8 cellular contexts compared by ENCODE assay signal in the genomic region with DNA sequence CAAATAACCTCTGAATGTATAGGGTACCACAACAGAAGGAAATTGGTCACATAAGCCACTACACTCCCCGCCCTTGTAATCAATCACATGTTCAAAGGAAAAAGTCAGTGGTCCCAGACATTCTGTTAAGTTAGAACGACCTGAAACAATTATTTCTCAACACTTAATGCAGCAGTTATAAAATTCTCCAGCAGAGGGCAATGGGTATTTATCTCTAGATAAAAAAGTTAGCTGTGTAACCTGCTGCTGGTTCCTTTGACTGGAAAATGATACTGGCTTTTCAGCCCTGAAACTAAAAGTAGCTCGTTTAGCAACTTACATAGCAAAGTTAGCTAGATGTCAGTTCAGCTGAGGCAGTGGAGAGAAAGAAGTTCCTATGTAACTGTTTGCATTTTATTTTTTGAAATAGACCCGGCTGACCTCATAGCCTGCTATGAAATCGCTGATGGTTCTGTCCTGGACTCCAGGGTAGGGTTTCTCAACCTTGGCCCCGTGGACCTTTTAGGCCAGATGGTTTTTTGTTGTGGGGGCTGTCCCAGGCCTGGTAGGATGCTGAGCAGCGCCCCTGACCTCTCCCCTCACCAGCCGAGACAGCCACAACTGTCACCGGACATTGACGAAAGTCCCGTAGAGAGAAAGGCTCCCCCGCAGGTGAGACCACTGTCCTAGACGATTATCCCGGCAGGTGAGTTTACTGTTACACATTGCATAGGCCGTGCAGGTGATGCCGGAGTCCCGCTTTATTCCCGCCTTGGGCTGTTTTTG. TPM values are rescaled to one million over a fixed set of nuclear protein-coding genes. Genes with fewer than 3 reads are reported as not detected.
A peak's percentile ranks its signal among the peaks of the same experiment; 100 is the strongest.
DNase-seq lines count a peak whose midpoint lies in the region; ATAC-seq, FAIRE-seq and TF ChIP-seq lines count a peak whose summit lies in the region.

No MANE protein-coding gene starts in this region.

- no peaks in the 10 kb centered on the region for H4K20me1 ChIP-seq in OCI-LY7 (ENCODE audit: insufficient read depth, low read length)

- in situ Hi-C loops in G401 (cut with HindIII; ENCODE audit: low sequenced_read_pairs) = no loop called here

- FAIRE-seq in A204.1 (lab: Jason Lieb, UNC) = peak; percentile 71

- peak; percentile 91 for TF ChIP-seq CTCF in OCI-LY7 (conservative IDR thresholded peaks at IDR 0.05; ENCODE audit: low read length)

- no peak overlapping the region for H3K4me3 ChIP-seq in OCI-LY7 (ENCODE audit: low read depth, low read length, poor library complexity, severe bottlenecking)

- POLR2A ChIA-PET in OCI-LY7 (lab: Charles Lee) = interaction anchor here (1.0 to 1.2 kb wide), 2 partner anchors 212 to 317 kb away, joined by 3 read pairs; no protein-coding TSS in a partner anchor

- CTCF ChIA-PET in OCI-LY7 (lab: Charles Lee; ENCODE audit: unreplicated experiment) = interaction anchor here (0.5 kb wide), 1 partner anchor 347 kb away, joined by 3 read pairs; no protein-coding TSS in a partner anchor

- intact Hi-C loops in OCI-LY7 (cut with micrococcal nuclease; ENCODE audit: unreplicated experiment) = loop anchor here (2.0 kb wide), 1 partner anchor 204 kb away; no protein-coding TSS in a partner anchor

- H3K4me2 ChIP-seq in OCI-LY7 (ENCODE audit: low read length) = no peak overlapping the region

- H3K9me2 ChIP-seq in OCI-LY7 (ENCODE audit: insufficient read depth, low read length) = no peaks in the 10 kb centered on the region

- H3K4me1 ChIP-seq in OCI-LY7 (ENCODE audit: insufficient read depth, low read length, poor library complexity, severe bottlenecking) = no peaks in the 10 kb centered on the region

- no peaks in the 10 kb centered on the region for H3K79me2 ChIP-seq in OCI-LY7 (ENCODE audit: insufficient read depth, low read depth, low read length)

- H3K27ac ChIP-seq in OCI-LY7 (ENCODE audit: low read depth, low read length, poor library complexity, severe bottlenecking) = no peak overlapping the region

- no peaks in the 10 kb centered on the region for H3K9me3 ChIP-seq in OCI-LY7 (ENCODE audit: low read length)

- DNase-seq in G401 (ENCODE audit: low spot score) (peak; percentile 59), OCI-LY7 (ENCODE audit: low spot score) (peak; percentile 75), dermis microvascular lymphatic vessel endothelial cell (ENCODE audit: low read depth in 2 of 2) (peak; percentile 57 to 68), midbrain (lab: John Stamatoyannopoulos, UW) (peak; percentile 43)

- H3K36me3 ChIP-seq in OCI-LY7 (ENCODE audit: insufficient read depth, low read length) = no peaks in the 10 kb centered on the region

- no peak overlapping the region for H2AFZ ChIP-seq in OCI-LY7 (ENCODE audit: low read length)

- no TSS peak for BruUV-seq in OCI-LY7 (replicated peaks; lab: Mats Ljungman, UMichigan)

- ATAC-seq in HG03280 (IDR thresholded peaks at IDR 0.05; ENCODE audit: unreplicated experiment) (peak; percentile 62), HG03469 (IDR thresholded peaks at IDR 0.05; ENCODE audit: unreplicated experiment) (no peak), HG03095 (IDR thresholded peaks at IDR 0.05; ENCODE audit: unreplicated experiment) (no peak)

RNA-seq across cellular contexts. Expression of gene PROSER2, which starts 40.2 kb away (rescaled TPM):
- total RNA-seq in G401 (2014; rRNA removed; shearing (Covaris generic)) = 1.3 and 7.3 TPM in 2 replicates
- total RNA-seq in OCI-LY7 (2014; rRNA removed; shearing (Covaris generic)) = not detected in 2 replicates
- total RNA-seq in OCI-LY7 (2022) = not detected in 2 replicates
- 5.1 and 5.3 TPM in 2 replicates for total RNA-seq in dermis microvascular lymphatic vessel endothelial cell

RNA-seq across cellular contexts. Expression of gene ECHDC3, which starts 40.8 kb away (rescaled TPM):
- 0.78 and 0.86 TPM in 2 replicates for total RNA-seq in G401 (2014; rRNA removed; shearing (Covaris generic))
- 0.26 TPM in 1 of 2 replicates, not detected in the other for total RNA-seq in OCI-LY7 (2014; rRNA removed; shearing (Covaris generic))
- total RNA-seq in OCI-LY7 (2022) = not detected in 2 replicates
- 16.7 and 17.3 TPM in 2 replicates for total RNA-seq in dermis microvascular lymphatic vessel endothelial cell
